8 cellular contexts compared by ENCODE assay signal in genomic region chr3:58585994-58586393, GRCh38. TPM values are rescaled to one million over a fixed set of nuclear protein-coding genes. Genes with fewer than 3 reads are reported as not detected.
A peak's percentile ranks its signal among the peaks of the same experiment; 100 is the strongest.
DNase-seq lines count a peak whose midpoint lies in the region; ATAC-seq and TF ChIP-seq lines count a peak whose summit lies in the region.

No MANE protein-coding gene starts in this region.

- H3K27me3 ChIP-seq in hepatocyte (peaks cover 44% of the 10 kb centered on the region), thoracic aorta (replicated peaks; ENCODE audit: insufficient read depth) (no peaks in the 10 kb centered on the region)

- H3K9me3 Mint-ChIP-seq in activated T-cell treated with anti-CD3 and anti-CD28 coated beads, Interleukin-2, amount 50 U/mL, for 24 hours = no peaks in the 10 kb centered on the region

- H3K27ac ChIP-seq in hepatocyte (no peak overlapping the region), thoracic aorta (no peak overlapping the region)

- no peaks in the 10 kb centered on the region for H3K9me2 ChIP-seq in hepatocyte (replicated peaks; ENCODE audit: insufficient read depth)

- TF ChIP-seq CTCF in hepatocyte (IDR thresholded peaks at IDR 0.05; ENCODE audit: poor library complexity) (no peak), thoracic aorta (IDR thresholded peaks at IDR 0.05) (no peak), GM10248 (IDR thresholded peaks at IDR 0.05; ENCODE audit: control extremely low read depth, extremely low read depth, low read depth, missing control alignments) (no peak)

- H3K79me2 ChIP-seq in hepatocyte = no peaks in the 10 kb centered on the region

- POLR2A ChIA-PET in GM10248 (lab: Yijun Ruan, JAX) = no interaction called here

- CTCF ChIA-PET in GM10248 (lab: Yijun Ruan, JAX) = interaction anchor here (1.3 to 2.1 kb wide), 3 partner anchors 12 to 44 kb away, joined by 5 to 8 read pairs (median 5); no protein-coding TSS in a partner anchor

- peak overlapping the region; percentile 94 for H3K4me2 ChIP-seq in hepatocyte

- peaks cover 27% of the 10 kb centered on the region for H3K4me1 ChIP-seq in hepatocyte (ENCODE audit: insufficient read depth)
- H3K4me1 ChIP-seq in thoracic aorta (ENCODE audit: control insufficient read depth in 1 of 2, low read depth in 2 of 2) = peaks cover 3 to 15% of the 10 kb centered on the region in 2 donors

- H3K4me3 Mint-ChIP-seq in activated T-cell treated with anti-CD3 and anti-CD28 coated beads, Interleukin-2, amount 50 U/mL, for 24 hours = peak overlapping the region; percentile 81

- 63% methylated on average over 8 of the region's 8 CpGs for WGBS in hepatocyte (ENCODE audit: low lambda C conversion rate, missing lambda C conversion rate)

- DNase-seq in activated T-cell treated with anti-CD3 and anti-CD28 coated beads, Interleukin-2, amount 50 U/mL, for 24 hours = no peak
- DNase-seq in activated T-cell treated with anti-CD3 and anti-CD28 coated beads for 4 hours (no peak), RPMI7951 (ENCODE audit: low read depth) (peak; percentile 30), hepatocyte (ENCODE audit: low spot score) (no peak), thoracic aorta (ENCODE audit: low spot score) (no peak), EL (no peak), GM10248 (ENCODE audit: extremely low spot score) (no peak), NCI-H2227 (lab: John Stamatoyannopoulos, UW; ENCODE audit: unreplicated experiment) (no peak)

- H4K20me1 ChIP-seq in hepatocyte (ENCODE audit: insufficient read depth, poor library complexity, severe bottlenecking) = no peaks in the 10 kb centered on the region

- H3K9me3 ChIP-seq in hepatocyte (ENCODE audit: low read depth) = no peaks in the 10 kb centered on the region
- no peaks in the 10 kb centered on the region for H3K9me3 ChIP-seq in thoracic aorta

- no peaks in the 10 kb centered on the region for H3K36me3 ChIP-seq in hepatocyte (replicated peaks; ENCODE audit: insufficient read depth, low read depth)
- H3K36me3 ChIP-seq in thoracic aorta = no peaks in the 10 kb centered on the region

- peaks cover 26% of the 10 kb centered on the region for H3K4me1 Mint-ChIP-seq in activated T-cell treated with anti-CD3 and anti-CD28 coated beads, Interleukin-2, amount 50 U/mL, for 24 hours (ENCODE audit: low read depth)

- H3K27me3 Mint-ChIP-seq in activated T-cell treated with anti-CD3 and anti-CD28 coated beads, Interleukin-2, amount 50 U/mL, for 24 hours = peaks cover 61% of the 10 kb centered on the region

- no peak overlapping the region for H2AFZ ChIP-seq in hepatocyte

- no peaks in the 10 kb centered on the region for H3K36me3 Mint-ChIP-seq in activated T-cell treated with anti-CD3 and anti-CD28 coated beads, Interleukin-2, amount 50 U/mL, for 24 hours (ENCODE audit: low read depth)

- no peak overlapping the region for H3K4me3 ChIP-seq in hepatocyte
- peak overlapping the region; percentile 75 for H3K4me3 ChIP-seq in thoracic aorta

- no peak for ATAC-seq in thoracic aorta (ENCODE audit: insufficient number of reproducible peaks, low FRiP score, low read depth)

- no peak overlapping the region for H3K27ac Mint-ChIP-seq in activated T-cell treated with anti-CD3 and anti-CD28 coated beads, Interleukin-2, amount 50 U/mL, for 24 hours

RNA-seq across cellular contexts. Expression of gene FAM107A, which starts 8.8 kb away (rescaled TPM):
- not detected in 2 replicates for total RNA-seq in RPMI7951 (2014; rRNA removed; shearing (Covaris generic))
- total RNA-seq in hepatocyte = 0.24 and 0.93 TPM in 2 replicates
- polyA plus RNA-seq in hepatocyte = 0.40 and 0.58 TPM in 2 replicates
- total RNA-seq in thoracic aorta = 10 to 100 TPM; 25.3 to 63.6 TPM

RNA-seq across cellular contexts. Expression of gene ACOX2, which starts 49.0 kb away (rescaled TPM):
- 5.3 and 8.1 TPM in 2 replicates for total RNA-seq in RPMI7951 (2014; rRNA removed; shearing (Covaris generic))
- 20.1 and 26.2 TPM in 2 replicates for total RNA-seq in hepatocyte
- 30.6 and 31.3 TPM in 2 replicates for polyA plus RNA-seq in hepatocyte
- total RNA-seq in thoracic aorta = 10 to 100 TPM; 20.8 to 22.2 TPM

Comparison
In these comparisons a context has a peak if more than half of its experiments do, and no peak if none do; other contexts are left out.
1. RNA of gene FAM107A, which starts 8.8 kb away (total RNA-seq): 25.3 to 63.6 TPM in thoracic aorta; 0.24 to 0.93 TPM in hepatocyte and not detected in RPMI7951; every median in the first group is over 10 times any median in the second.